ENCODE assay signal across 30 cellular contexts in the genomic region with DNA sequence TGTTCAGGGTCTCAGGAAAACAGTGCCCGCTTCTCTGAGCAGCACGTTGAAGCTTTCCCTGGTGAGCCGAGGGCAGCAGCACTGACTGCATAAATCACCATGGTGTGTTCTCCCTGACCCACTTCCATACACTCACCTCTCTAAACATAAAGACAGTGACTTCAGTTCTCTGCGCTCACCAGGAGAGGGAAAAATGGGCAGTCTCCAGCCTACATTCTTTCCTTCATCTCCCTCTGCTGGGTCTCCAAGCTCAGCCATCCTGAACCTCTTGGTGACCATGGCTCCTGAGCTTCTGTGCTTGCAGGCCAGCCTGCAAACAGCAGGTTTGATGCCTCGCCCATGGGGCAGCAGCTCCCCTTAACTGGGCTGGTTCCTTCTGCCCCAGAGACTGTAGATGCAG.
"Had no signal": no experiment of that assay in that cellular context is flagged by ENCODE, and none has a peak within 500 bp of the region (broad histone marks: within the 10 kb centered on the region; RNA-seq: fewer than 3 reads in every experiment).

No MANE protein-coding gene starts in this region.

- H3K4me1 Mint-ChIP-seq: activated CD4-positive, alpha-beta memory T cell treated with anti-CD3 and anti-CD28 coated beads, Interleukin-2, amount 10 ng/mL, durations not matched to agents 7 days and 5 days; activated CD4-positive, alpha-beta T cell treated with anti-CD3 and anti-CD28 coated beads, Interleukin-2, amount 10 ng/mL, durations not matched to agents 7 days and 5 days; activated CD8-positive, alpha-beta memory T cell treated with anti-CD3 and anti-CD28 coated beads, Interleukin-2, amount 10 ng/mL, durations not matched to agents 7 days and 5 days; activated naive CD4-positive, alpha-beta T cell treated with anti-CD3 and anti-CD28 coated beads, Interleukin-2, amount 10 ng/mL, durations not matched to agents 7 days and 5 days; activated naive CD8-positive, alpha-beta T cell treated with anti-CD3 and anti-CD28 coated beads, Interleukin-2, amount 50 U/mL, for 24 hours had no signal

- H3K27ac ChIP-seq: breast epithelium, Peyer's patch, SJSA1 had no signal

- H3K9me3 ChIP-seq: breast epithelium, Peyer's patch, SJSA1, SK-N-SH had no signal

- DNase-seq: activated CD4-positive, alpha-beta memory T cell treated with anti-CD3 and anti-CD28 coated beads, Interleukin-2, amount 10 ng/mL, durations not matched to agents 7 days and 5 days; activated CD4-positive, alpha-beta T cell treated with anti-CD3 and anti-CD28 coated beads, Interleukin-2, amount 10 ng/mL, durations not matched to agents 7 days and 5 days; activated CD8-positive, alpha-beta memory T cell treated with anti-CD3 and anti-CD28 coated beads, Interleukin-2, amount 10 ng/mL, durations not matched to agents 7 days and 5 days; activated CD8-positive, alpha-beta memory T cell treated with anti-CD3 and anti-CD28 coated beads, Interleukin-2, amount 50 U/mL, for 48 hours; activated effector memory CD4-positive, alpha-beta T cell treated with Interleukin-2 at 50 U/mL for 16 hours; activated naive CD4-positive, alpha-beta T cell treated with anti-CD3 and anti-CD28 coated beads, Interleukin-2, amount 10 ng/mL, durations not matched to agents 7 days and 5 days; activated naive CD8-positive, alpha-beta T cell treated with anti-CD3 and anti-CD28 coated beads, Interleukin-2, amount 50 U/mL, for 24 hours; anterior cingulate cortex; KBM-7; MG63; NCI-H1048; NCI-H1105 treated with DMSO at 0.1 percent for 48 hours; NCI-H1436; NCI-H1694; NCI-H2029; NCI-H2171; NCI-H510A; NCI-H526; NCI-H748 treated with DMSO at 0.1 percent for 48 hours; NK-92 treated with Interleukin-12 subunit alpha and Interleukin-12 subunit beta, amount 100 ng/mL, for 24 hours; PC-3; Peyer's patch; RPMI8226; SHP77 treated with DMSO at 0.1 percent for 48 hours; SK-N-SH had no signal

- H3K36me3 Mint-ChIP-seq: activated CD8-positive, alpha-beta memory T cell treated with anti-CD3 and anti-CD28 coated beads, Interleukin-2, amount 10 ng/mL, durations not matched to agents 7 days and 5 days; activated naive CD4-positive, alpha-beta T cell treated with anti-CD3 and anti-CD28 coated beads, Interleukin-2, amount 10 ng/mL, durations not matched to agents 7 days and 5 days; activated naive CD8-positive, alpha-beta T cell had no signal

- H3K27ac Mint-ChIP-seq: activated CD4-positive, alpha-beta memory T cell treated with anti-CD3 and anti-CD28 coated beads, Interleukin-2, amount 10 ng/mL, durations not matched to agents 7 days and 5 days; activated CD4-positive, alpha-beta T cell treated with anti-CD3 and anti-CD28 coated beads, Interleukin-2, amount 10 ng/mL, durations not matched to agents 7 days and 5 days; activated CD8-positive, alpha-beta memory T cell treated with anti-CD3 and anti-CD28 coated beads, Interleukin-2, amount 10 ng/mL, durations not matched to agents 7 days and 5 days; activated naive CD4-positive, alpha-beta T cell treated with anti-CD3 and anti-CD28 coated beads, Interleukin-2, amount 10 ng/mL, durations not matched to agents 7 days and 5 days; activated naive CD8-positive, alpha-beta T cell; activated naive CD8-positive, alpha-beta T cell treated with anti-CD3 and anti-CD28 coated beads, Interleukin-2, amount 50 U/mL, for 24 hours; T-helper 1 cell treated with Interleukin-12 subunit alpha and Interleukin-12 subunit beta and Interleukin-4 antibody, amounts not matched to agents 30 μg/mL and 1 μg/mL, for 36 hours; T-helper 2 cell treated with Interferon-gamma antibody and Interleukin-4, amounts not matched to agents 5 μg/mL and 100 μg/mL, for 36 hours had no signal

- H3K4me3 Mint-ChIP-seq: activated CD4-positive, alpha-beta memory T cell treated with anti-CD3 and anti-CD28 coated beads, Interleukin-2, amount 10 ng/mL, durations not matched to agents 7 days and 5 days; activated CD4-positive, alpha-beta T cell treated with anti-CD3 and anti-CD28 coated beads, Interleukin-2, amount 10 ng/mL, durations not matched to agents 7 days and 5 days; activated CD8-positive, alpha-beta memory T cell treated with anti-CD3 and anti-CD28 coated beads, Interleukin-2, amount 10 ng/mL, durations not matched to agents 7 days and 5 days; activated naive CD4-positive, alpha-beta T cell treated with anti-CD3 and anti-CD28 coated beads, Interleukin-2, amount 10 ng/mL, durations not matched to agents 7 days and 5 days; activated naive CD8-positive, alpha-beta T cell; activated naive CD8-positive, alpha-beta T cell treated with anti-CD3 and anti-CD28 coated beads, Interleukin-2, amount 50 U/mL, for 24 hours; T-helper 1 cell treated with Interleukin-12 subunit alpha and Interleukin-12 subunit beta and Interleukin-4 antibody, amounts not matched to agents 30 μg/mL and 1 μg/mL, for 36 hours; T-helper 2 cell treated with Interferon-gamma antibody and Interleukin-4, amounts not matched to agents 5 μg/mL and 100 μg/mL, for 36 hours had no signal

- H3K36me3 ChIP-seq: breast epithelium, Peyer's patch, SJSA1 had no signal

- H3K9me3 Mint-ChIP-seq: activated CD4-positive, alpha-beta memory T cell treated with anti-CD3 and anti-CD28 coated beads, Interleukin-2, amount 10 ng/mL, durations not matched to agents 7 days and 5 days; activated CD4-positive, alpha-beta T cell treated with anti-CD3 and anti-CD28 coated beads, Interleukin-2, amount 10 ng/mL, durations not matched to agents 7 days and 5 days; activated naive CD4-positive, alpha-beta T cell treated with anti-CD3 and anti-CD28 coated beads, Interleukin-2, amount 10 ng/mL, durations not matched to agents 7 days and 5 days; activated naive CD8-positive, alpha-beta T cell treated with anti-CD3 and anti-CD28 coated beads, Interleukin-2, amount 50 U/mL, for 24 hours; T-helper 1 cell treated with Interleukin-12 subunit alpha and Interleukin-12 subunit beta and Interleukin-4 antibody, amounts not matched to agents 30 μg/mL and 1 μg/mL, for 36 hours; T-helper 2 cell treated with Interferon-gamma antibody and Interleukin-4, amounts not matched to agents 5 μg/mL and 100 μg/mL, for 36 hours had no signal

- H3K4me1 ChIP-seq: breast epithelium, Peyer's patch had no signal

- H3K27me3 Mint-ChIP-seq: activated naive CD8-positive, alpha-beta T cell treated with anti-CD3 and anti-CD28 coated beads, Interleukin-2, amount 50 U/mL, for 24 hours had no signal

- H3K4me3 ChIP-seq: breast epithelium, MG63, Peyer's patch, SJSA1 had no signal
